In the genomic region with DNA sequence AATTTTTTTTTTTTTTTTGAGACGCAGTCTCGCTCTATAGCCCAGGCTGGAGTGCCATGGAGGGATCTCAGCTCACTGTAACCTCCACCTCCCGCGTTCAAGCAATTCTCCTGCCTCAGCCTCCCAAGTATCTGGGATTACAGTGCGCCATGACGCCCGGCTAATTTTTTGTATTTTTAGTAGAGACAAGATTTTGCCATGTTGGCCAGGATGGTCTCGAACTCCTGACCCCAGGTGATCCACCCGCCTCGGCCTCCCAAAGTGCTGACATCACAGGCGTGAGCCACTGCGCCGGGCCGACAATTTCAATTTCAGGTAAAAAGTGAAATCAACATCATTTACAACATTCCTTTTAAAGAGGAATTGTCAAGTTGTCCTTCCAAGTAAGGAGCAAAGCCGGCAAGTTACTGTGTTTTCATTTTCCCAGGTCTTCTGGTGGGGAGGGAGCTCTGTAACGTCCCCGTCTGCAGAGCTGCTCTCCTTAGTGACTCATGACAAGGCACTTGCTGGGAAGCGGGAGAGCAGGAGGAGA, we compare ENCODE assay signal across 8 cellular contexts. TPM values are rescaled to one million over a fixed set of nuclear protein-coding genes. Genes with fewer than 3 reads are reported as not detected.
A peak's percentile ranks its signal among the peaks of the same experiment; 100 is the strongest.
DNase-seq lines count a peak whose midpoint lies in the region; ATAC-seq and TF ChIP-seq lines count a peak whose summit lies in the region.

No MANE protein-coding gene starts in this region.

- no peak for DNase-seq in CD8-positive, alpha-beta T cell
- no peak for DNase-seq in activated naive CD8-positive, alpha-beta T cell treated with anti-CD3 and anti-CD28 coated beads, Interleukin-2, amount 50 U/mL, for 24 hours
- DNase-seq in stimulated activated CD4-positive, alpha-beta T cell treated with anti-CD3 and anti-CD28 coated beads, Interleukin-4, amount 100 ng/mL, for 4 hours: no peak
- no peak for DNase-seq in KBM-7
- no peak for DNase-seq in iPS-NIHi7 (ENCODE audit: extremely low spot score)

- peaks cover 10% of the 10 kb centered on the region for H3K36me3 Mint-ChIP-seq in CD8-positive, alpha-beta T cell
- H3K36me3 Mint-ChIP-seq in activated naive CD8-positive, alpha-beta T cell treated with anti-CD3 and anti-CD28 coated beads, Interleukin-2, amount 50 U/mL, for 24 hours (ENCODE audit: low read depth): peaks cover 11% of the 10 kb centered on the region

- no peaks in the 10 kb centered on the region for H3K9me3 Mint-ChIP-seq in CD8-positive, alpha-beta T cell
- H3K9me3 Mint-ChIP-seq in activated naive CD8-positive, alpha-beta T cell treated with anti-CD3 and anti-CD28 coated beads, Interleukin-2, amount 50 U/mL, for 24 hours: no peaks in the 10 kb centered on the region

- no peaks in the 10 kb centered on the region for H3K27me3 Mint-ChIP-seq in CD8-positive, alpha-beta T cell (ENCODE audit: low read depth)
- no peaks in the 10 kb centered on the region for H3K27me3 Mint-ChIP-seq in activated naive CD8-positive, alpha-beta T cell treated with anti-CD3 and anti-CD28 coated beads, Interleukin-2, amount 50 U/mL, for 24 hours

- no peak for TF ChIP-seq CTCF in CD8-positive, alpha-beta T cell (IDR thresholded peaks at IDR 0.05)

- ATAC-seq in CD8-positive, alpha-beta T cell: no peak
- peak; percentile 12 for ATAC-seq in HG03095 (IDR thresholded peaks at IDR 0.05; ENCODE audit: unreplicated experiment)
- ATAC-seq in activated naive CD8-positive, alpha-beta T cell treated with anti-CD3 and anti-CD28 coated beads, Interleukin-2, amount 50 U/mL, for 24 hours: peak; percentile 9

- no peaks in the 10 kb centered on the region for H3K27me3 ChIP-seq in CD8-positive, alpha-beta T cell (ENCODE audit: insufficient read depth, low read length)
- H3K27me3 ChIP-seq in layer of hippocampus (ENCODE audit: control insufficient read depth, insufficient read depth, low read length): no peaks in the 10 kb centered on the region

- H3K4me1 Mint-ChIP-seq in CD8-positive, alpha-beta T cell (ENCODE audit: low read depth): peaks cover 26% of the 10 kb centered on the region
- H3K4me1 Mint-ChIP-seq in activated naive CD8-positive, alpha-beta T cell treated with anti-CD3 and anti-CD28 coated beads, Interleukin-2, amount 50 U/mL, for 24 hours: peaks cover 26% of the 10 kb centered on the region

- H3K9me3 ChIP-seq in CD8-positive, alpha-beta T cell (ENCODE audit: low read length): no peaks in the 10 kb centered on the region

- H3K4me1 ChIP-seq in CD8-positive, alpha-beta T cell (ENCODE audit: insufficient read depth, low read length): peaks cover 19% of the 10 kb centered on the region

- CTCF ChIA-PET in CD8-positive, alpha-beta T cell (lab: Charles Lee): no interaction called here

- intact Hi-C loops in CD8-positive, alpha-beta T cell (cut with DNase I, micrococcal nuclease): loop anchor here in 1 of 2 experiments (2.0 to 5.0 kb wide), 2 partner anchors 46 to 83 kb away; a partner anchor contains a TSS

- H3K4me3 Mint-ChIP-seq in CD8-positive, alpha-beta T cell: peak overlapping the region; percentile 90
- peak overlapping the region; percentile 97 for H3K4me3 Mint-ChIP-seq in activated naive CD8-positive, alpha-beta T cell treated with anti-CD3 and anti-CD28 coated beads, Interleukin-2, amount 50 U/mL, for 24 hours

- in situ Hi-C loops in KBM-7 (cut with MboI; ENCODE audit: low pct_unique_long_range_greater_than_20kb, low sequenced_read_pairs): no loop called here

- POLR2A ChIA-PET in CD8-positive, alpha-beta T cell (lab: Charles Lee): interaction anchor here (1.3 to 1.7 kb wide), 3 partner anchors 24 to 30 kb away, joined by 3 to 9 read pairs (median 7); a partner anchor contains a TSS

- H3K27ac Mint-ChIP-seq in CD8-positive, alpha-beta T cell: peak overlapping the region; percentile 91
- peak overlapping the region; percentile 95 for H3K27ac Mint-ChIP-seq in activated naive CD8-positive, alpha-beta T cell treated with anti-CD3 and anti-CD28 coated beads, Interleukin-2, amount 50 U/mL, for 24 hours

- H3K36me3 ChIP-seq in CD8-positive, alpha-beta T cell (ENCODE audit: insufficient read depth, low read length): no peaks in the 10 kb centered on the region

- peak overlapping the region; percentile 90 for H3K4me3 ChIP-seq in CD8-positive, alpha-beta T cell (ENCODE audit: low read depth, low read length)

- H3K27ac ChIP-seq in CD8-positive, alpha-beta T cell (ENCODE audit: low read depth, low read length): peak overlapping the region; percentile 61
- H3K27ac ChIP-seq in layer of hippocampus (ENCODE audit: low read depth, low read length): peak overlapping the region; percentile 90
- peak overlapping the region; percentile 47 for H3K27ac ChIP-seq in temporal lobe (ENCODE audit: low read depth, low read length)

RNA-seq across cellular contexts. Expression of a gene that starts 0.9 kb away (rescaled TPM):
- 10 to 100 TPM; 55.9 to 69.6 TPM for total RNA-seq in CD8-positive, alpha-beta T cell
- 26.8 TPM for total RNA-seq in temporal lobe

RNA-seq across cellular contexts. Expression of a gene that starts 1.0 kb away (rescaled TPM):
- total RNA-seq in CD8-positive, alpha-beta T cell: under 1 TPM; 0.17 to 0.22 TPM
- 0.25 TPM for total RNA-seq in temporal lobe

RNA-seq across cellular contexts. Expression of a gene that starts 20.3 kb away (rescaled TPM):
- 1 to 10 TPM; 3.4 to 4.0 TPM for total RNA-seq in CD8-positive, alpha-beta T cell
- total RNA-seq in temporal lobe: not detected

RNA-seq across cellular contexts. Expression of a gene that starts 30.4 kb away (rescaled TPM):
- total RNA-seq in CD8-positive, alpha-beta T cell: 10 to 100 TPM; 24.4 to 26.1 TPM
- 7.1 TPM for total RNA-seq in temporal lobe

RNA-seq across cellular contexts. Expression of a gene that starts 30.5 kb away (rescaled TPM):
- 10 to 100 TPM; 18.0 to 19.9 TPM for total RNA-seq in CD8-positive, alpha-beta T cell
- total RNA-seq in temporal lobe: 5.4 TPM
